In genomic region chr17:78137392-78138203, GRCh38 we compare ENCODE assay signal across 9 cellular contexts. TPM values are rescaled to one million over a fixed set of nuclear protein-coding genes. Genes with fewer than 3 reads are reported as not detected.
DNase-seq lines count a peak whose midpoint lies in the region; ATAC-seq and TF ChIP-seq lines count a peak whose summit lies in the region.
"Had no signal": no experiment of that assay in that cellular context is flagged by ENCODE, and none has a peak within 500 bp of the region (broad histone marks: within the 10 kb centered on the region; RNA-seq: fewer than 3 reads in every experiment).

No MANE protein-coding gene starts in this region.

- H3K4me1 ChIP-seq in foreskin keratinocyte (peaks cover 14% of the 10 kb centered on the region), esophagus squamous epithelium (peaks cover 22 to 75% (median 27%) of the 10 kb centered on the region in 3 donors)

- TF ChIP-seq POLR2A in esophagus squamous epithelium (IDR thresholded peaks at IDR 0.05) = no peak

- H3K36me3 ChIP-seq in esophagus squamous epithelium = no peaks in the 10 kb centered on the region
- H3K36me3 ChIP-seq: ovary had no signal

- H3K4me3 ChIP-seq in WI38 (ENCODE audit: low read depth, low read length) (no peak overlapping the region), esophagus squamous epithelium (no peak overlapping the region)
- H3K4me3 ChIP-seq: ovary had no signal

- H3K27me3 ChIP-seq in foreskin keratinocyte = peaks cover 6% of the 10 kb centered on the region
- H3K27me3 ChIP-seq in esophagus squamous epithelium = no peaks in the 10 kb centered on the region
- H3K27me3 ChIP-seq: ovary had no signal

- intact Hi-C loops in esophagus squamous epithelium (cut with DNase I) = no loop called here

- no peaks in the 10 kb centered on the region for H3K9me3 ChIP-seq in esophagus squamous epithelium
- H3K9me3 ChIP-seq: ovary had no signal

- TF ChIP-seq CTCF in 22Rv1 (IDR thresholded peaks at IDR 0.05) (peak; percentile 47), GM20000 (IDR thresholded peaks at IDR 0.05; ENCODE audit: extremely low read depth, missing control alignments) (peak; percentile 47), WI38 (IDR thresholded peaks at IDR 0.05; ENCODE audit: low read depth, low read length) (peak; percentile 42), foreskin keratinocyte (conservative IDR thresholded peaks at IDR 0.05) (peak; percentile 62), esophagus squamous epithelium (IDR thresholded peaks at IDR 0.05) (peak in 3 of 6 experiments; percentile 6 to 36 (median 21))

- WGBS in esophagus squamous epithelium, 2 donors = 47 to 63% methylated on average over 3 to 4 of the region's 26 CpGs

- no peak for ATAC-seq in foreskin keratinocyte

- peak; percentile 37 for DNase-seq in GM20000 (ENCODE audit: low spot score)
- no peak for DNase-seq in foreskin keratinocyte
- DNase-seq in esophagus squamous epithelium (lab: John Stamatoyannopoulos, UW) = no peak
- DNase-seq in NCI-H446 (lab: John Stamatoyannopoulos, UW) = no peak
- no peak for DNase-seq in NCI-H1694 (lab: John Stamatoyannopoulos, UW)
- DNase-seq in NCI-H526 treated with DMSO at 0.1 percent for 48 hours (lab: John Stamatoyannopoulos, UW) = no peak

- H3K27ac ChIP-seq in 22Rv1 = no peak overlapping the region
- H3K27ac ChIP-seq in foreskin keratinocyte = no peak overlapping the region
- peak overlapping the region in 1 of 4 donors; percentile 25 for H3K27ac ChIP-seq in esophagus squamous epithelium
- H3K27ac ChIP-seq: ovary had no signal

RNA-seq across cellular contexts. Expression of gene TMC8, which starts 7.0 kb away (rescaled TPM):
- total RNA-seq in foreskin keratinocyte (0.11 and 0.14 TPM in 2 replicates), esophagus squamous epithelium (1 to 10 TPM in 3 of 4 donors, under 1 TPM in 1; 1.00 to 5.7 (median 1.5) TPM)
- polyA plus RNA-seq in foreskin keratinocyte = 0.07 and 0.16 TPM in 2 replicates

RNA-seq across cellular contexts. Expression of gene C17orf99, which starts 8.6 kb away (rescaled TPM):
- total RNA-seq in foreskin keratinocyte (0.18 and 0.24 TPM in 2 replicates), esophagus squamous epithelium (under 1 TPM in 2 of 4 donors, not detected in 2; 0.19 to 0.21 TPM)
- 0.22 TPM in 1 of 2 replicates, not detected in the other for polyA plus RNA-seq in foreskin keratinocyte

RNA-seq across cellular contexts. Expression of gene TMC6, which starts 9.0 kb away (rescaled TPM):
- total RNA-seq in foreskin keratinocyte (14.3 and 23.7 TPM in 2 replicates), esophagus squamous epithelium (10 to 100 TPM; 13.3 to 39.6 (median 32.2) TPM)
- 13.8 and 25.6 TPM in 2 replicates for polyA plus RNA-seq in foreskin keratinocyte

RNA-seq across cellular contexts. Expression of gene SYNGR2, which starts 30.8 kb away (rescaled TPM):
- 30.3 and 48.0 TPM in 2 replicates for total RNA-seq in foreskin keratinocyte
- 60.8 and 111 TPM in 2 replicates for polyA plus RNA-seq in foreskin keratinocyte
- 10 to 100 TPM; 41.2 to 93.9 (median 75.7) TPM for total RNA-seq in esophagus squamous epithelium

RNA-seq across cellular contexts. Expression of gene TK1, which starts 49.3 kb away (rescaled TPM):
- total RNA-seq in foreskin keratinocyte (80.9 and 109 TPM in 2 replicates), esophagus squamous epithelium (10 to 100 TPM; 11.3 to 57.7 (median 34.3) TPM)
- polyA plus RNA-seq in foreskin keratinocyte = 169 and 180 TPM in 2 replicates
